In genomic region chr12:92144631-92145480, GRCh38 we compare ENCODE assay signal across 8 cellular contexts. TPM values are rescaled to one million over a fixed set of nuclear protein-coding genes. Genes with fewer than 3 reads are reported as not detected.
A peak's percentile ranks its signal among the peaks of the same experiment; 100 is the strongest.
DNase-seq lines count a peak whose midpoint lies in the region; ATAC-seq and TF ChIP-seq lines count a peak whose summit lies in the region.

No MANE protein-coding gene starts in this region.

- DNase-seq in SHP77 (lab: John Stamatoyannopoulos, UW) (peak; percentile 63 to 65), SHP77 treated with DMSO at 0.1 percent for 48 hours (lab: John Stamatoyannopoulos, UW) (no peak), T-helper 9 cell (peak; percentile 34), astrocyte of the hippocampus (ENCODE audit: low read depth, low spot score) (peak; percentile 84)

- peaks cover 52% of the 10 kb centered on the region for H4K20me1 ChIP-seq in Loucy (ENCODE audit: insufficient read depth, low read length, poor library complexity, severe bottlenecking)

- H3K4me2 ChIP-seq in Loucy (ENCODE audit: low read depth, low read length, poor library complexity, severe bottlenecking) (peak overlapping the region; percentile 95), skeletal muscle satellite cell (ENCODE audit: low read length) (peak overlapping the region; percentile 83)

- peak overlapping the region; percentile 92 for H3K9ac ChIP-seq in Loucy (ENCODE audit: low read depth, low read length, poor library complexity, severe bottlenecking)
- peak overlapping the region; percentile 96 for H3K9ac ChIP-seq in skeletal muscle satellite cell (ENCODE audit: low read depth, low read length)

- H3K4me3 ChIP-seq in Loucy (ENCODE audit: low read length, poor library complexity, severe bottlenecking) (peak overlapping the region; percentile 97), iPS-18c (ENCODE audit: insufficient read depth, low read depth, low read length) (peak overlapping the region; percentile 90), skeletal muscle satellite cell (ENCODE audit: low read length) (peak overlapping the region; percentile 92)

- no peak for ATAC-seq in GM21390 (IDR thresholded peaks at IDR 0.05; ENCODE audit: unreplicated experiment)

- peaks cover 13% of the 10 kb centered on the region; the same call in 1 of the 2 replicates for H3K36me3 ChIP-seq in Loucy (ENCODE audit: insufficient read depth, low read length)
- peaks cover 33% of the 10 kb centered on the region for H3K36me3 ChIP-seq in skeletal muscle satellite cell (ENCODE audit: insufficient read depth, low read length)

- peaks cover 5% of the 10 kb centered on the region for H3K27me3 ChIP-seq in Loucy (ENCODE audit: insufficient read depth, low read length, poor library complexity, severe bottlenecking)
- H3K27me3 ChIP-seq in skeletal muscle satellite cell (ENCODE audit: control insufficient read depth, insufficient read depth, low read length), result no peaks in the 10 kb centered on the region

- H3K79me2 ChIP-seq in Loucy (ENCODE audit: insufficient read depth, low read length), result peaks cover 57% of the 10 kb centered on the region

- H3K9me3 ChIP-seq in Loucy (ENCODE audit: insufficient read depth, low read depth, low read length) (no peaks in the 10 kb centered on the region), iPS-18c (ENCODE audit: control insufficient read depth, insufficient read depth, low read length) (no peaks in the 10 kb centered on the region), skeletal muscle satellite cell (replicated peaks; ENCODE audit: low read length) (no peaks in the 10 kb centered on the region)

- no peak overlapping the region for H2AFZ ChIP-seq in Loucy (ENCODE audit: low read length)

- no peaks in the 10 kb centered on the region for H3K9me2 ChIP-seq in Loucy (replicated peaks; ENCODE audit: low read depth, low read length)

- TF ChIP-seq CTCF in Loucy (conservative IDR thresholded peaks at IDR 0.05; ENCODE audit: low read length), result peak; percentile 46

- H3K4me1 ChIP-seq in Loucy (ENCODE audit: insufficient read depth, low read length, poor library complexity, severe bottlenecking) (peaks cover 36% of the 10 kb centered on the region), skeletal muscle satellite cell (ENCODE audit: control insufficient read depth, insufficient read depth, low read length) (peaks cover 15% of the 10 kb centered on the region)

- no peaks in the 10 kb centered on the region for H3F3A ChIP-seq in Loucy (ENCODE audit: low read depth)

RNA-seq across cellular contexts. Expression of gene BTG1, which starts 0.8 kb away (rescaled TPM):
- total RNA-seq in skeletal muscle satellite cell (2012; rRNA removed), result 9.8 and 10.9 TPM in 2 replicates
